16 cellular contexts compared by ENCODE assay signal in genomic region chr9:108161520-108161919, GRCh38.
A peak's percentile ranks its signal among the peaks of the same experiment; 100 is the strongest.
DNase-seq lines count a peak whose midpoint lies in the region; ATAC-seq and TF ChIP-seq lines count a peak whose summit lies in the region.
"Had no signal": no experiment of that assay in that cellular context is flagged by ENCODE, and none has a peak within 500 bp of the region (broad histone marks: within the 10 kb centered on the region; RNA-seq: fewer than 3 reads in every experiment).

No MANE protein-coding gene starts in this region.

- H3K27me3 ChIP-seq in Caco-2 (replicated peaks; ENCODE audit: control insufficient read depth, insufficient read depth, low read length) = no peaks in the 10 kb centered on the region
- H3K27me3 ChIP-seq in liver (ENCODE audit: control insufficient read depth in 4 of 4, insufficient read depth in 4 of 4, low read length in 3 of 4) = no peaks in the 10 kb centered on the region
- no peaks in the 10 kb centered on the region for H3K27me3 ChIP-seq in spleen (replicated peaks in 1 of 7)

- H3K27me3 Mint-ChIP-seq in Caco-2 (ENCODE audit: insufficient read depth, unreplicated experiment) = no peaks in the 10 kb centered on the region
- peaks cover 17% of the 10 kb centered on the region for H3K27me3 Mint-ChIP-seq in dendritic cell treated with granulocyte-macrophage colony-stimulating factor and Interleukin-4, amounts not matched to agents 40 ng/mL and 50 ng/mL, for 4 days
- no peaks in the 10 kb centered on the region for H3K27me3 Mint-ChIP-seq in activated CD4-positive, alpha-beta T cell treated with anti-CD3 and anti-CD28 coated beads for 36 hours
- H3K27me3 Mint-ChIP-seq: CD4-positive, alpha-beta T cell had no signal

- peaks cover 28% of the 10 kb centered on the region for H3K4me1 Mint-ChIP-seq in Caco-2 (ENCODE audit: low read depth, unreplicated experiment)
- H3K4me1 Mint-ChIP-seq in dendritic cell treated with granulocyte-macrophage colony-stimulating factor and Interleukin-4, amounts not matched to agents 40 ng/mL and 50 ng/mL, for 4 days (ENCODE audit: low read depth) = peaks cover 35% of the 10 kb centered on the region
- no peaks in the 10 kb centered on the region for H3K4me1 Mint-ChIP-seq in activated CD4-positive, alpha-beta T cell treated with anti-CD3 and anti-CD28 coated beads for 36 hours
- H3K4me1 Mint-ChIP-seq: B cell had no signal

- H3K9me3 ChIP-seq in Caco-2 (no peaks in the 10 kb centered on the region), liver (ENCODE audit: control insufficient read depth in 4 of 4, low read length in 3 of 4) (no peaks in the 10 kb centered on the region), spleen (no peaks in the 10 kb centered on the region)

- no peak overlapping the region for H3K9ac ChIP-seq in liver (ENCODE audit: low read depth in 1 of 2, low read length in 2 of 2)

- H3K9me3 Mint-ChIP-seq in Caco-2 (ENCODE audit: unreplicated experiment) = peaks cover 8% of the 10 kb centered on the region
- no peaks in the 10 kb centered on the region for H3K9me3 Mint-ChIP-seq in dendritic cell treated with granulocyte-macrophage colony-stimulating factor and Interleukin-4, amounts not matched to agents 40 ng/mL and 50 ng/mL, for 4 days
- peaks cover 1% of the 10 kb centered on the region for H3K9me3 Mint-ChIP-seq in activated CD4-positive, alpha-beta T cell treated with anti-CD3 and anti-CD28 coated beads for 36 hours (ENCODE audit: low read depth)
- H3K9me3 Mint-ChIP-seq: H9 had no signal

- BruUV-seq in Caco-2 (replicated peaks; lab: Mats Ljungman, UMichigan) = no TSS peak

- POLR2A ChIA-PET in Caco-2 (lab: Charles Lee) = no interaction called here
- POLR2A ChIA-PET in activated CD4-positive, alpha-beta T cell treated with anti-CD3 and anti-CD28 coated beads for 36 hours (lab: Charles Lee) = no interaction called here

- ATAC-seq in activated CD4-positive, alpha-beta T cell treated with anti-CD3 and anti-CD28 coated beads for 36 hours = no peak
- ATAC-seq in omental fat pad (ENCODE audit: low FRiP score) = no peak
- ATAC-seq: GM12878 had no signal

- no peak for TF ChIP-seq POLR2A in spleen (IDR thresholded peaks at IDR 0.05)

- intact Hi-C loops in Caco-2 (cut with micrococcal nuclease; ENCODE audit: unreplicated experiment) = no loop called here
- intact Hi-C loops in dendritic cell treated with granulocyte-macrophage colony-stimulating factor and Interleukin-4, amounts not matched to agents 40 ng/mL and 50 ng/mL, for 4 days (cut with micrococcal nuclease) = no loop called here
- intact Hi-C loops in spleen (cut with DNase I; ENCODE audit: low total_unique reads) = no loop called here
- intact Hi-C loops in activated CD4-positive, alpha-beta T cell treated with anti-CD3 and anti-CD28 coated beads for 36 hours (cut with DNase I, micrococcal nuclease) = no loop called here

- H3K4me1 ChIP-seq in Caco-2 = peaks cover 33% of the 10 kb centered on the region
- peaks cover 0 to 7% (median 4%) of the 10 kb centered on the region in 4 donors for H3K4me1 ChIP-seq in liver (ENCODE audit: control insufficient read depth in 4 of 4, insufficient read depth in 4 of 4, low read length in 3 of 4)
- H3K4me1 ChIP-seq in spleen = peaks cover 0 to 30% (median 8%) of the 10 kb centered on the region in 6 donors

- H3K36me3 Mint-ChIP-seq in Caco-2 (ENCODE audit: insufficient read depth, unreplicated experiment) = no peaks in the 10 kb centered on the region
- H3K36me3 Mint-ChIP-seq in dendritic cell treated with granulocyte-macrophage colony-stimulating factor and Interleukin-4, amounts not matched to agents 40 ng/mL and 50 ng/mL, for 4 days (ENCODE audit: low read depth) = no peaks in the 10 kb centered on the region
- H3K36me3 Mint-ChIP-seq in activated CD4-positive, alpha-beta T cell treated with anti-CD3 and anti-CD28 coated beads for 36 hours (ENCODE audit: low read depth) = no peaks in the 10 kb centered on the region

- peak overlapping the region; percentile 40 for H3K27ac Mint-ChIP-seq in Caco-2 (ENCODE audit: unreplicated experiment)
- peak overlapping the region; percentile 68 for H3K27ac Mint-ChIP-seq in dendritic cell treated with granulocyte-macrophage colony-stimulating factor and Interleukin-4, amounts not matched to agents 40 ng/mL and 50 ng/mL, for 4 days
- H3K27ac Mint-ChIP-seq in activated CD4-positive, alpha-beta T cell treated with anti-CD3 and anti-CD28 coated beads for 36 hours = no peak overlapping the region
- H3K27ac Mint-ChIP-seq: B cell; CD4-positive, alpha-beta T cell had no signal

- no peak for TF ChIP-seq CTCF in Caco-2 (IDR thresholded peaks at IDR 0.05; ENCODE audit: insufficient read depth in 1 of 2, low read depth in 1 of 2, low read length in 1 of 2, severe bottlenecking in 1 of 2, unreplicated experiment in 1 of 2)
- TF ChIP-seq CTCF in liver (IDR thresholded peaks at IDR 0.05; ENCODE audit: low read depth, low read length, missing input control) = no peak
- no peak for TF ChIP-seq CTCF in spleen (IDR thresholded peaks at IDR 0.05 in 8 of 11, conservative IDR thresholded peaks at IDR 0.05 in 3 of 11)
- no peak for TF ChIP-seq CTCF in omental fat pad (IDR thresholded peaks at IDR 0.05)

- no peak for TF ChIP-seq RAD21 in liver (IDR thresholded peaks at IDR 0.05)

- DNase-seq in Caco-2 = no peak
- no peak for DNase-seq in spleen
- no peak for DNase-seq in NCI-H146 (lab: John Stamatoyannopoulos, UW)
- no peak for DNase-seq in activated CD4-positive, alpha-beta T cell treated with anti-CD3 and anti-CD28 coated beads for 36 hours
- no peak for DNase-seq in omental fat pad (ENCODE audit: low spot score)
- DNase-seq: 8988T; C1 segment of cervical spinal cord; CD4-positive, alpha-beta T cell; DMS79; GOT3; H9; IMR-90 had no signal

- 20% methylated on average over 1 of the region's 1 CpG for WGBS in liver
- WGBS in spleen, 5 donors = 52 to 72% (median 68%) methylated on average over 1 of the region's 1 CpG

- H3K4me3 Mint-ChIP-seq in Caco-2 (ENCODE audit: unreplicated experiment) = no peak overlapping the region
- H3K4me3 Mint-ChIP-seq in dendritic cell treated with granulocyte-macrophage colony-stimulating factor and Interleukin-4, amounts not matched to agents 40 ng/mL and 50 ng/mL, for 4 days = no peak overlapping the region
- no peak overlapping the region for H3K4me3 Mint-ChIP-seq in activated CD4-positive, alpha-beta T cell treated with anti-CD3 and anti-CD28 coated beads for 36 hours
- H3K4me3 Mint-ChIP-seq: B cell; CD4-positive, alpha-beta T cell; H9 had no signal

- no peaks in the 10 kb centered on the region for H3K36me3 ChIP-seq in Caco-2 (ENCODE audit: control insufficient read depth, insufficient read depth, low read length)
- H3K36me3 ChIP-seq in liver (ENCODE audit: control insufficient read depth in 4 of 4, insufficient read depth in 3 of 4, low read depth in 1 of 4, low read length in 3 of 4) = no peaks in the 10 kb centered on the region
- no peaks in the 10 kb centered on the region for H3K36me3 ChIP-seq in spleen

- H3K4me3 ChIP-seq in Caco-2 (ENCODE audit: low read depth, low read length) = no peak overlapping the region
- H3K4me3 ChIP-seq in liver (ENCODE audit: low read depth in 1 of 3, low read length in 3 of 3) = no peak overlapping the region
- no peak overlapping the region for H3K4me3 ChIP-seq in spleen
- H3K4me3 ChIP-seq: GM12878 had no signal

- no peak overlapping the region for H3K27ac ChIP-seq in liver (ENCODE audit: low read depth in 1 of 2, low read length in 2 of 2)
- peak overlapping the region; percentile 53 to 85 (median 73) for H3K27ac ChIP-seq in spleen

- CTCF ChIA-PET in Caco-2 (lab: Charles Lee) = interaction anchor here (0.9 kb wide), 1 partner anchor 110 kb away, joined by 3 read pairs; no protein-coding TSS in a partner anchor
- CTCF ChIA-PET in activated CD4-positive, alpha-beta T cell treated with anti-CD3 and anti-CD28 coated beads for 36 hours (lab: Charles Lee) = no interaction called here

TF ChIP-seq in liver, 16 proteins besides CTCF, POLR2A, EP300 and RAD21:
- TF ChIP-seq NR2F2 (IDR thresholded peaks at IDR 0.05) (no peak), HNF4A (conservative IDR thresholded peaks at IDR 0.05) (peak; percentile 38 to 54), GABPA (IDR thresholded peaks at IDR 0.05 in 1 of 2, conservative IDR thresholded peaks at IDR 0.05 in 1 of 2) (no peak), HNF4G (IDR thresholded peaks at IDR 0.05) (no peak), SP1 (IDR thresholded peaks at IDR 0.05) (no peak), FOXA1 (IDR thresholded peaks at IDR 0.05) (no peak), YY1 (IDR thresholded peaks at IDR 0.05) (no peak)
- TF ChIP-seq, protein P1, sequence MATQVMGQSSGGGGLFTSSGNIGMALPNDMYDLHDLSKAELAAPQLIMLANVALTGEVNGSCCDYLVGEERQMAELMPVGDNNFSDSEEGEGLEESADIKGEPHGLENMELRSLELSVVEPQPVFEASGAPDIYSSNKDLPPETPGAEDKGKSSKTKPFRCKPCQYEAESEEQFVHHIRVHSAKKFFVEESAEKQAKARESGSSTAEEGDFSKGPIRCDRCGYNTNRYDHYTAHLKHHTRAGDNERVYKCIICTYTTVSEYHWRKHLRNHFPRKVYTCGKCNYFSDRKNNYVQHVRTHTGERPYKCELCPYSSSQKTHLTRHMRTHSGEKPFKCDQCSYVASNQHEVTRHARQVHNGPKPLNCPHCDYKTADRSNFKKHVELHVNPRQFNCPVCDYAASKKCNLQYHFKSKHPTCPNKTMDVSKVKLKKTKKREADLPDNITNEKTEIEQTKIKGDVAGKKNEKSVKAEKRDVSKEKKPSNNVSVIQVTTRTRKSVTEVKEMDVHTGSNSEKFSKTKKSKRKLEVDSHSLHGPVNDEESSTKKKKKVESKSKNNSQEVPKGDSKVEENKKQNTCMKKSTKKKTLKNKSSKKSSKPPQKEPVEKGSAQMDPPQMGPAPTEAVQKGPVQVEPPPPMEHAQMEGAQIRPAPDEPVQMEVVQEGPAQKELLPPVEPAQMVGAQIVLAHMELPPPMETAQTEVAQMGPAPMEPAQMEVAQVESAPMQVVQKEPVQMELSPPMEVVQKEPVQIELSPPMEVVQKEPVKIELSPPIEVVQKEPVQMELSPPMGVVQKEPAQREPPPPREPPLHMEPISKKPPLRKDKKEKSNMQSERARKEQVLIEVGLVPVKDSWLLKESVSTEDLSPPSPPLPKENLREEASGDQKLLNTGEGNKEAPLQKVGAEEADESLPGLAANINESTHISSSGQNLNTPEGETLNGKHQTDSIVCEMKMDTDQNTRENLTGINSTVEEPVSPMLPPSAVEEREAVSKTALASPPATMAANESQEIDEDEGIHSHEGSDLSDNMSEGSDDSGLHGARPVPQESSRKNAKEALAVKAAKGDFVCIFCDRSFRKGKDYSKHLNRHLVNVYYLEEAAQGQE (IDR thresholded peaks at IDR 0.05) = no peak

Comparison
In these comparisons a context has a peak if more than half of its experiments do, and no peak if none do; other contexts are left out.
1. H3K27ac ChIP-seq: peak in spleen (8 of 8); none in liver (0 of 2).